In the genomic region with DNA sequence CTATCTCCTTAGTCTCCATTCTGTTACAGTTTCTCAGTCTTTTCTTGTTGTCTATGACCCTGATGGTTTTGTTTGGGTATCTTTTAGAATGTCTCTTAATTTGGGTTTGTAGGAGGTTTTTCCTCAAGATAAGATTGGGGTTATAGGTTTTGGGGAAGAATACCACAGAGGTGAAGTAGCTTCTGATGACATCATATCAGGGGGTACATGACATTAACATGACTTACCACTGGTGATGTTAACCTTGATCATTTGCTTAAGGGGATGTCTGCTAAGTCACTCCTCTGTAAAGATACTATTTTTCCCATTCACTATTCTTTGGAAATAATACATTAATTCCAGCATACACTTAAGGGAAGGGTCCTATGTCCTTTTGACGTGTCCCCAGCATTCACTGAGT, we compare ENCODE assay signal across 25 cellular contexts. TPM values are rescaled to one million over a fixed set of nuclear protein-coding genes. Genes with fewer than 3 reads are reported as not detected.
A peak's percentile ranks its signal among the peaks of the same experiment; 100 is the strongest.
DNase-seq lines count a peak whose midpoint lies in the region; ATAC-seq, FAIRE-seq and TF ChIP-seq lines count a peak whose summit lies in the region.
"Had no signal": no experiment of that assay in that cellular context is flagged by ENCODE, and none has a peak within 500 bp of the region (broad histone marks: within the 10 kb centered on the region; RNA-seq: fewer than 3 reads in every experiment).

No MANE protein-coding gene starts in this region.

- no peaks in the 10 kb centered on the region for H3K9me1 ChIP-seq in K562 (ENCODE audit: control insufficient read depth, insufficient read depth, low read length)
- no peaks in the 10 kb centered on the region for H3K9me1 ChIP-seq in keratinocyte (ENCODE audit: control insufficient read depth, extremely low read depth, insufficient read depth, low read length)

- WGBS in HepG2 (ENCODE audit: low lambda C conversion rate) = 83% methylated on average over 1 of the region's 1 CpG
- WGBS in right lobe of liver (ENCODE audit: insufficient coverage, low coverage, low lambda C conversion rate, missing lambda C conversion rate) = 62% methylated on average over 1 of the region's 1 CpG
- 0% methylated on average over 1 of the region's 1 CpG for WGBS in K562 (ENCODE audit: insufficient coverage, low coverage, missing lambda C conversion rate)
- WGBS in transverse colon (ENCODE audit: low coverage in 1 of 2), 2 donors = 85% methylated on average over 1 of the region's 1 CpG; no CpG with 5 or more reads in 1 of the 2 donors

- ATAC-seq in HepG2 (no peak), right lobe of liver (no peak), K562 (peak; percentile 54)
- ATAC-seq: A549, GM12878, GM23338, HCT116 had no signal

- no peak overlapping the region for H3K4me3 ChIP-seq in HepG2 (replicated peaks in 1 of 3; ENCODE audit: insufficient read depth in 1 of 3, low read depth in 2 of 3, low read length in 3 of 3)
- no peak overlapping the region for H3K4me3 ChIP-seq in right lobe of liver
- no peak overlapping the region for H3K4me3 ChIP-seq in K562
- H3K4me3 ChIP-seq in keratinocyte (ENCODE audit: control insufficient read depth in 2 of 3, extremely low read depth in 1 of 3, insufficient read depth in 2 of 3, low read depth in 1 of 3, low read length in 3 of 3) = no peak overlapping the region
- H3K4me3 ChIP-seq in transverse colon = no peak overlapping the region
- H3K4me3 ChIP-seq: A549, GM12878, GM23338 had no signal

- dilution Hi-C loops in keratinocyte (cut with MboI; ENCODE audit: extremely low pct_ligation_motif_present, low sequenced_read_pairs) = no loop called here

- no peak for TF ChIP-seq EP300 in HepG2 (IDR thresholded peaks at IDR 0.05; ENCODE audit: low read depth in 2 of 2, low read length in 2 of 2)
- no peak for TF ChIP-seq EP300 in HepG2 (CRISPR knock-in tag; IDR thresholded peaks at IDR 0.05; ENCODE audit: borderline replicate concordance)
- no peak for TF ChIP-seq EP300 in K562 (IDR thresholded peaks at IDR 0.05; ENCODE audit: low read length)
- TF ChIP-seq EP300 in transverse colon (IDR thresholded peaks at IDR 0.05; ENCODE audit: low read depth) = no peak

- H3K9ac ChIP-seq in HepG2 (ENCODE audit: insufficient read depth, low read depth, low read length) (no peak overlapping the region), K562 (ENCODE audit: insufficient read depth in 1 of 2, low read depth in 2 of 2, low read length in 2 of 2) (0 out of 4 replicates have a peak overlapping the region, but pooled peaks of 1 of the 2 experiments have one; percentile 13), keratinocyte (ENCODE audit: control insufficient read depth, extremely low read depth, insufficient read depth, low read length) (no peak overlapping the region)

- no peaks in the 10 kb centered on the region for H4K20me1 ChIP-seq in HepG2 (ENCODE audit: insufficient read depth, low read length)
- no peaks in the 10 kb centered on the region for H4K20me1 ChIP-seq in K562 (replicated peaks; ENCODE audit: control insufficient read depth, insufficient read depth, low read length)
- no peaks in the 10 kb centered on the region for H4K20me1 ChIP-seq in keratinocyte (ENCODE audit: control insufficient read depth, extremely low read depth, insufficient read depth, low read length)

- DNase-seq in HepG2 (ENCODE audit: low spot score) (no peak), right lobe of liver (no peak), K562 (ENCODE audit: extremely low read depth in 1 of 4, low spot score in 3 of 4) (no peak), keratinocyte (ENCODE audit: low read depth, low spot score) (no peak), transverse colon (no peak), EL (no peak), GM10266 (ENCODE audit: extremely low spot score) (no peak), Ammon's horn (ENCODE audit: low spot score) (no peak)
- DNase-seq: 8988T; ACHN; AML-193; Calu3; CD4-positive, alpha-beta T cell; COR-L47; DMS53; DMS79 treated with DMSO at 0.1 percent for 48 hours; H9; HFFc6 had no signal

- FAIRE-seq in HepG2 (lab: Jason Lieb, UNC) = no peak
- FAIRE-seq in K562 (lab: Jason Lieb, UNC) = peak; percentile 55
- peak; percentile 23 for FAIRE-seq in keratinocyte (lab: Jason Lieb, UNC)
- FAIRE-seq: A549, G401.6, GM12878, GM18507 had no signal

- in situ Hi-C loops in HepG2 (cut with HindIII; ENCODE audit: extremely low pct_ligation_motif_present, low pct_unique_long_range_greater_than_20kb) (no loop called here), K562 (cut with MboI) (no loop called here), transverse colon (cut with MboI; ENCODE audit: low pct_ligation_motif_present in 1 of 4, low pct_unique_long_range_greater_than_20kb in 1 of 4, low sequenced_read_pairs in 3 of 4) (no loop called here)

- H3K4me2 ChIP-seq in HepG2 (ENCODE audit: low read depth, low read length) = no peak overlapping the region
- H3K4me2 ChIP-seq in K562 (ENCODE audit: insufficient read depth, low read length) = peak overlapping the region; percentile 45; the same call in 1 of the 2 replicates
- no peak overlapping the region for H3K4me2 ChIP-seq in keratinocyte (ENCODE audit: control insufficient read depth, extremely low read depth, insufficient read depth, low read depth, low read length)
- H3K4me2 ChIP-seq: A549, GM23338 had no signal

- no TSS peak for BruUV-seq in HepG2 (replicated peaks; lab: Mats Ljungman, UMichigan)
- BruUV-seq in K562 (replicated peaks; lab: Mats Ljungman, UMichigan) = no TSS peak

- no peak overlapping the region for H2AFZ ChIP-seq in HepG2 (ENCODE audit: low read length)
- 0 out of 2 replicates have a peak overlapping the region, but pooled peaks have one; percentile 7 for H2AFZ ChIP-seq in K562 (ENCODE audit: low read depth, low read length)
- H2AFZ ChIP-seq in keratinocyte (ENCODE audit: control insufficient read depth, low read length) = no peak overlapping the region
- H2AFZ ChIP-seq: GM23338 had no signal

- H3K4me1 ChIP-seq in HepG2 (ENCODE audit: insufficient read depth, low read length) = peaks cover 21% of the 10 kb centered on the region
- H3K4me1 ChIP-seq in right lobe of liver = no peaks in the 10 kb centered on the region
- peaks cover 0 to 14% of the 10 kb centered on the region in 2 experiments; a peak in 2 of 5 replicates for H3K4me1 ChIP-seq in K562 (replicated peaks in 1 of 2; ENCODE audit: control insufficient read depth in 2 of 2, insufficient read depth in 2 of 2, low read length in 2 of 2)
- no peaks in the 10 kb centered on the region for H3K4me1 ChIP-seq in keratinocyte (ENCODE audit: control insufficient read depth, extremely low read depth, insufficient read depth, low read length)
- H3K4me1 ChIP-seq in transverse colon = peaks cover 6 to 69% (median 46%) of the 10 kb centered on the region in 4 donors
- H3K4me1 ChIP-seq: A549 had no signal

- no peak overlapping the region for H3K27ac ChIP-seq in HepG2 (ENCODE audit: extremely low read length, insufficient read depth, low read length)
- H3K27ac ChIP-seq in right lobe of liver = no peak overlapping the region
- peak overlapping the region; percentile 60; the same call in 2 of the 3 replicates for H3K27ac ChIP-seq in K562 (ENCODE audit: extremely low read depth, low read depth, low read length)
- H3K27ac ChIP-seq in keratinocyte (ENCODE audit: control insufficient read depth, insufficient read depth, low read length) = no peak overlapping the region
- H3K27ac ChIP-seq in transverse colon = peak overlapping the region; percentile 69 to 81 (median 76)
- H3K27ac ChIP-seq: A549, C4-2B had no signal

- no peak for TF ChIP-seq POLR2A in HepG2 (IDR thresholded peaks at IDR 0.05; ENCODE audit: insufficient read depth in 1 of 2, low read depth in 2 of 2, low read length in 2 of 2)
- TF ChIP-seq POLR2A in right lobe of liver (IDR thresholded peaks at IDR 0.05) = no peak
- TF ChIP-seq POLR2A in K562 (conservative IDR thresholded peaks at IDR 0.05) = no peak
- no peak for TF ChIP-seq POLR2A in transverse colon (IDR thresholded peaks at IDR 0.05)

- no peaks in the 10 kb centered on the region for H3K9me3 ChIP-seq in HepG2 (ENCODE audit: low read length)
- peaks cover 0 to 3% (median 0%) of the 10 kb centered on the region in 4 donors for H3K9me3 ChIP-seq in right lobe of liver
- no peaks in the 10 kb centered on the region for H3K9me3 ChIP-seq in K562 (replicated peaks; ENCODE audit: control insufficient read depth, insufficient read depth, low read depth, low read length)
- no peaks in the 10 kb centered on the region for H3K9me3 ChIP-seq in keratinocyte (ENCODE audit: control insufficient read depth, low read depth, low read length)
- no peaks in the 10 kb centered on the region for H3K9me3 ChIP-seq in transverse colon
- H3K9me3 ChIP-seq: A549 had no signal

- intact Hi-C loops in HepG2 (cut with micrococcal nuclease; ENCODE audit: unreplicated experiment) = no loop called here
- intact Hi-C loops in right lobe of liver (cut with DNase I) = no loop called here
- intact Hi-C loops in K562 (cut with micrococcal nuclease) = no loop called here
- intact Hi-C loops in transverse colon (cut with DNase I; ENCODE audit: low total_unique reads) = no loop called here

- H3K79me2 ChIP-seq in HepG2 (ENCODE audit: insufficient read depth, low read length) = peaks cover 14% of the 10 kb centered on the region
- no peaks in the 10 kb centered on the region for H3K79me2 ChIP-seq in K562 (ENCODE audit: control insufficient read depth, insufficient read depth, low read length)
- H3K79me2 ChIP-seq in keratinocyte (ENCODE audit: control insufficient read depth, insufficient read depth, low read length) = no peaks in the 10 kb centered on the region

- H3K36me3 ChIP-seq in HepG2 (replicated peaks in 1 of 2; ENCODE audit: control insufficient read depth in 1 of 2, insufficient read depth in 2 of 2, low read length in 2 of 2) (no peaks in the 10 kb centered on the region; a peak in 1 of 5 replicates), right lobe of liver (no peaks in the 10 kb centered on the region), K562 (ENCODE audit: control insufficient read depth, insufficient read depth, low read length) (no peaks in the 10 kb centered on the region), keratinocyte (ENCODE audit: control insufficient read depth in 2 of 2, extremely low read depth in 1 of 2, insufficient read depth in 2 of 2, low read length in 2 of 2) (no peaks in the 10 kb centered on the region), transverse colon (no peaks in the 10 kb centered on the region)

- TF ChIP-seq CTCF in HepG2 (CRISPR knock-in tag; IDR thresholded peaks at IDR 0.05) (no peak), right lobe of liver (IDR thresholded peaks at IDR 0.05) (no peak), K562 (IDR thresholded peaks at IDR 0.05 in 2 of 3, conservative IDR thresholded peaks at IDR 0.05 in 1 of 3; ENCODE audit: insufficient read depth in 2 of 3, low read depth in 1 of 3, low read length in 3 of 3) (no peak), keratinocyte (optimal IDR thresholded peaks at IDR 0.05 in 1 of 3, IDR thresholded peaks at IDR 0.05 in 1 of 3, conservative IDR thresholded peaks at IDR 0.05 in 1 of 3; ENCODE audit: extremely low read depth in 1 of 3, insufficient read depth in 2 of 3, low read length in 3 of 3) (no peak), transverse colon (IDR thresholded peaks at IDR 0.05) (no peak), GM10266 (IDR thresholded peaks at IDR 0.05; ENCODE audit: control insufficient read depth, insufficient read depth, low read depth, missing control alignments) (no peak)

- CTCF ChIA-PET in HepG2 (lab: Yijun Ruan, JAX; ENCODE audit: low intra/inter-chr PET ratio, low total read pairs) (no interaction called here), K562 (lab: Yijun Ruan, JAX; ENCODE audit: low intra/inter-chr PET ratio) (no interaction called here)

- no peaks in the 10 kb centered on the region for H3K27me3 ChIP-seq in HepG2 (ENCODE audit: control insufficient read depth in 1 of 2, insufficient read depth in 2 of 2, low read length in 2 of 2)
- H3K27me3 ChIP-seq in right lobe of liver = no peaks in the 10 kb centered on the region
- no peaks in the 10 kb centered on the region; a peak in 1 of 5 replicates for H3K27me3 ChIP-seq in K562 (ENCODE audit: control insufficient read depth in 2 of 2, insufficient read depth in 2 of 2, low read length in 2 of 2)
- H3K27me3 ChIP-seq in keratinocyte (ENCODE audit: control insufficient read depth, extremely low read depth, insufficient read depth, low read length) = no peaks in the 10 kb centered on the region
- no peaks in the 10 kb centered on the region for H3K27me3 ChIP-seq in transverse colon

- TF ChIP-seq RAD21 in HepG2 (CRISPR knock-in tag; IDR thresholded peaks at IDR 0.05) (no peak), K562 (CRISPR knock-in tag; conservative IDR thresholded peaks at IDR 0.05 in 1 of 2, IDR thresholded peaks at IDR 0.05 in 1 of 2) (no peak)

- POLR2A ChIA-PET in HepG2 (lab: Yijun Ruan, JAX) (no interaction called here), K562 (lab: Yijun Ruan, JAX) (interaction anchor here (0.7 to 3.2 kb wide), 6 partner anchors 10 to 210 kb away, joined by 3 to 12 read pairs (median 3); partner anchors contain the start of gene JAK1)

RNA-seq across cellular contexts. Expression of gene RAVER2, which starts 11.9 kb away (rescaled TPM):
- total RNA-seq in HepG2 (2016; rRNA removed; fragmentation: Illumina TruSeq; extraction: Trizol) = 15.4 and 20.2 TPM in 2 replicates
- 9.0 and 9.6 TPM in 2 replicates for total RNA-seq in HepG2 (2016; cell fraction: cytosol; rRNA removed; fragmentation: Illumina TruSeq; extraction: Trizol; ENCODE audit: low read depth)
- total RNA-seq in HepG2 (2016; cell fraction: insoluble cytoplasmic fraction; rRNA removed; fragmentation: Illumina TruSeq; extraction: Trizol) = 15.5 and 19.8 TPM in 2 replicates
- 13.9 and 16.0 TPM in 2 replicates for total RNA-seq in HepG2 (2016; cell fraction: membrane; rRNA removed; fragmentation: Illumina TruSeq; extraction: Trizol)
- total RNA-seq in HepG2 (2016; cell fraction: nucleus; rRNA removed; fragmentation: Illumina TruSeq; extraction: Trizol) = 16.5 and 18.8 TPM in 2 replicates
- 8.5 and 11.4 TPM in 2 replicates for polyA plus RNA-seq in HepG2 (2011; rRNA removed)
- 4.8 and 6.7 TPM in 2 replicates for polyA plus RNA-seq in HepG2 (2011; cell fraction: cytosol; rRNA removed)
- polyA plus RNA-seq in HepG2 (2011; cell fraction: nucleus; rRNA removed) = 6.8 and 8.1 TPM in 2 replicates
- polyA plus RNA-seq in HepG2 (2012) = 7.5 and 8.3 TPM in 2 replicates
- polyA plus RNA-seq in HepG2 (2016; cell fraction: cytosol; fragmentation: Illumina TruSeq; extraction: Trizol; ENCODE audit: low read depth) = 2.9 and 3.0 TPM in 2 replicates
- polyA plus RNA-seq in HepG2 (2016; cell fraction: insoluble cytoplasmic fraction; fragmentation: Illumina TruSeq; extraction: Trizol; ENCODE audit: low read depth) = 18.5 and 18.7 TPM in 2 replicates
- 7.8 and 8.8 TPM in 2 replicates for polyA plus RNA-seq in HepG2 (2016; cell fraction: membrane; fragmentation: Illumina TruSeq; extraction: Trizol; ENCODE audit: low read depth)
- 19.2 TPM in 2 replicates for polyA plus RNA-seq in HepG2 (2016; cell fraction: nucleus; fragmentation: Illumina TruSeq; extraction: Trizol; ENCODE audit: insufficient read depth, low read depth)
- 7.7 and 10.2 TPM in 2 replicates for polyA minus RNA-seq in HepG2 (2011; rRNA and poly(A)+ RNA removed; ENCODE audit: low replicate concordance)
- polyA minus RNA-seq in HepG2 (2011; cell fraction: cytosol; rRNA and poly(A)+ RNA removed) = 7.6 and 8.2 TPM in 2 replicates
- 19.6 and 23.4 TPM in 2 replicates for polyA minus RNA-seq in HepG2 (2011; cell fraction: nucleus; rRNA and poly(A)+ RNA removed)
- total RNA-seq in right lobe of liver = under 1 TPM; 0.51 to 0.91 (median 0.77) TPM
- 2.0 and 5.7 TPM in 2 replicates for total RNA-seq in K562 (2011; cell fraction: chromatin; rRNA removed; ENCODE audit: low replicate concordance)
- total RNA-seq in K562 (2011; cell fraction: nucleolus; rRNA removed) = 0.83 and 1.6 TPM in 2 replicates
- 3.0 and 5.2 TPM in 2 replicates for total RNA-seq in K562 (2011; cell fraction: nucleoplasm; rRNA removed)
- 4.9 and 5.3 TPM in 2 replicates for total RNA-seq in K562 (2014; rRNA removed)
- 5.9 and 6.1 TPM in 2 replicates for total RNA-seq in K562 (2014; rRNA removed; fragmentation: Illumina TruSeq; extraction: Trizol)
- 4.0 and 4.5 TPM in 2 replicates for total RNA-seq in K562 (2015; rRNA removed; fragmentation: Illumina TruSeq; extraction: Trizol)
- total RNA-seq in K562 (2021) = 4.4 and 4.8 TPM in 2 replicates
- 3.8 and 11.0 TPM in 2 replicates for polyA plus RNA-seq in K562 (2011; rRNA removed)
- polyA plus RNA-seq in K562 (2011; cell fraction: cytosol; rRNA removed) = 0.79 and 5.8 TPM in 2 replicates
- polyA plus RNA-seq in K562 (2011; cell fraction: nucleus; rRNA removed) = 2.8 and 13.3 TPM in 2 replicates
- 2.8 and 4.4 TPM in 2 replicates for polyA plus RNA-seq in K562 (2012)
- 4.9 and 6.1 TPM in 2 replicates for polyA plus RNA-seq in K562 (2014; fragmentation: Illumina TruSeq; extraction: Trizol)
- polyA plus RNA-seq in K562 (2014; fragmentation: Nextera tagmentation; extraction: Ambion mirVana) = 1 to 10 TPM; 1.8 to 2.1 TPM
- polyA plus RNA-seq in K562 (2014; rRNA removed) = 4.3 and 4.8 TPM in 2 replicates
- 4.5 and 16.6 TPM in 2 replicates for polyA minus RNA-seq in K562 (2011; rRNA and poly(A)+ RNA removed)
- polyA minus RNA-seq in K562 (2011; cell fraction: cytosol; rRNA and poly(A)+ RNA removed) = 1.6 and 4.5 TPM in 2 replicates
- polyA minus RNA-seq in K562 (2011; cell fraction: nucleus; rRNA and poly(A)+ RNA removed) = 2.0 and 10.1 TPM in 2 replicates
- polyA plus RNA-seq in keratinocyte = 6.3 to 9.1 TPM (median 7.0 TPM) in 3 replicates
- 1.7 TPM for polyA plus RNA-seq in keratinocyte (2011; ENCODE audit: low read depth)
- 4.8 and 8.9 TPM in 2 replicates for polyA plus RNA-seq in keratinocyte (2011; cell fraction: cytosol; rRNA removed)
- polyA plus RNA-seq in keratinocyte (2011; cell fraction: nucleus; rRNA removed) = 6.5 and 8.6 TPM in 2 replicates
- 2.0 and 4.5 TPM in 2 replicates for polyA plus RNA-seq in keratinocyte (2012; ENCODE audit: low replicate concordance)
- 3.3 to 10.5 TPM (median 5.6 TPM) in 3 replicates for polyA minus RNA-seq in keratinocyte
- polyA minus RNA-seq in keratinocyte (2011; cell fraction: cytosol; rRNA and poly(A)+ RNA removed) = 6.5 TPM
- 3.7 and 7.6 TPM in 2 replicates for polyA minus RNA-seq in keratinocyte (2011; cell fraction: nucleus; rRNA and poly(A)+ RNA removed)
- 10 to 100 TPM; 46.8 to 94.5 (median 71.0) TPM for total RNA-seq in transverse colon

Comparison
In these comparisons a context has a peak if more than half of its experiments do, and no peak if none do; other contexts are left out.
1. H3K27ac ChIP-seq: peak in K562 (single experiment) and transverse colon (4 of 4); none in HepG2 (single experiment), right lobe of liver (0 of 3) and keratinocyte (single experiment).
2. Of the 241 proteins assayed by ChIP-seq in both HepG2 and K562: peak only in HepG2: none; only in K562: PHF8; in both: none; in neither: 236; mixed calls (peak in some experiments, not most) for 4.